In genomic region chr1:174976436-174977107, GRCh38 we compare ENCODE assay signal across 11 cellular contexts. TPM values are rescaled to one million over a fixed set of nuclear protein-coding genes. Genes with fewer than 3 reads are reported as not detected.
DNase-seq lines count a peak whose midpoint lies in the region; ATAC-seq and TF ChIP-seq lines count a peak whose summit lies in the region.
"Had no signal": no experiment of that assay in that cellular context is flagged by ENCODE, and none has a peak within 500 bp of the region (broad histone marks: within the 10 kb centered on the region; RNA-seq: fewer than 3 reads in every experiment).

No MANE protein-coding gene starts in this region.

- H3K27me3 ChIP-seq in GM23338 (ENCODE audit: insufficient read depth) = no peaks in the 10 kb centered on the region
- H3K27me3 ChIP-seq: testis had no signal

- no peak overlapping the region for H3K4me3 Mint-ChIP-seq in GM23338

- peaks cover 83% of the 10 kb centered on the region for H3K36me3 Mint-ChIP-seq in GM23338 (ENCODE audit: low read depth)

- H3K79me2 ChIP-seq in GM23338 (replicated peaks; ENCODE audit: insufficient read depth) = peaks cover 8% of the 10 kb centered on the region; the same call in 1 of the 2 replicates

- no peak for TF ChIP-seq CTCF in RWPE1 (conservative IDR thresholded peaks at IDR 0.05; ENCODE audit: low read depth)
- no peak for TF ChIP-seq CTCF in GM23338 (conservative IDR thresholded peaks at IDR 0.05; ENCODE audit: low read depth in 2 of 2)

- H3K9me3 Mint-ChIP-seq in GM23338 = no peaks in the 10 kb centered on the region

- POLR2A ChIA-PET in RWPE1 (lab: Yijun Ruan, JAX; ENCODE audit: low non-redundant PET) = no interaction called here

- H3K4me2 ChIP-seq in GM23338 = no peak overlapping the region

- no peak overlapping the region for H3K27ac Mint-ChIP-seq in GM23338

- H3K4me3 ChIP-seq in GM23338 = no peak overlapping the region
- H3K4me3 ChIP-seq: testis had no signal

- peaks cover 8% of the 10 kb centered on the region for H4K20me1 ChIP-seq in GM23338 (replicated peaks; ENCODE audit: insufficient read depth)

- no peak overlapping the region for H2AFZ ChIP-seq in GM23338

- CTCF ChIA-PET in RWPE1 (lab: Yijun Ruan, JAX) = interaction anchor here (1.2 kb wide), 1 partner anchor 14 kb away, joined by 4 read pairs; no protein-coding TSS in a partner anchor

- H3K36me3 ChIP-seq in GM23338 (ENCODE audit: insufficient read depth) = peaks cover 75% of the 10 kb centered on the region

- H3F3A ChIP-seq in GM23338 (replicated peaks; ENCODE audit: low read depth) = peaks cover 12% of the 10 kb centered on the region

- H3K9me2 ChIP-seq in GM23338 (ENCODE audit: insufficient read depth) = no peaks in the 10 kb centered on the region

- H3K27me3 Mint-ChIP-seq in GM23338 (ENCODE audit: insufficient read depth, low read depth, poor library complexity) = no peaks in the 10 kb centered on the region

- DNase-seq in activated CD4-positive, CD25-positive, alpha-beta regulatory T cell (lab: John Stamatoyannopoulos, UW) = no peak
- DNase-seq in RWPE1 (ENCODE audit: low spot score) = peak; percentile 68
- peak; percentile 65 for DNase-seq in renal cortical epithelial cell (ENCODE audit: low read depth)
- DNase-seq in KG1 (lab: John Stamatoyannopoulos, UW) = no peak
- DNase-seq in GM23338 (ENCODE audit: low spot score) = no peak
- DNase-seq: NCI-H2029 treated with DMSO at 0.1 percent for 48 hours, testis had no signal

- H3K27ac ChIP-seq in RWPE1 = no peak overlapping the region
- no peak overlapping the region for H3K27ac ChIP-seq in GM23338 (ENCODE audit: low read depth)
- H3K27ac ChIP-seq: 22Rv1, testis had no signal

- H3K4me1 ChIP-seq in GM23338 (ENCODE audit: insufficient read depth) = no peaks in the 10 kb centered on the region
- H3K4me1 ChIP-seq: testis had no signal

- no peaks in the 10 kb centered on the region for H3K4me1 Mint-ChIP-seq in GM23338

- peak; percentile 83 to 85 for ATAC-seq in activated CD4-positive, CD25-positive, alpha-beta regulatory T cell treated with anti-CD3 and anti-CD28 coated beads, Interleukin-2, amount 50 U/mL, for 24 hours
- ATAC-seq in esophagus mucosa (peak; percentile 51), HG03521 (IDR thresholded peaks at IDR 0.05; ENCODE audit: unreplicated experiment) (no peak), GM23338 (no peak)

TF ChIP-seq in GM23338, 12 proteins besides CTCF, POLR2A, EP300 and RAD21 (continues in another document):
- no peak for TF ChIP-seq ZNF114 (CRISPR knock-in tag; IDR thresholded peaks at IDR 0.05)
- no peak for TF ChIP-seq EZH2 (IDR thresholded peaks at IDR 0.05; ENCODE audit: low read depth, unreplicated experiment)
- no peak for TF ChIP-seq JUNB (IDR thresholded peaks at IDR 0.05; ENCODE audit: unreplicated experiment)
- TF ChIP-seq CREB1 (CRISPR knock-in tag; IDR thresholded peaks at IDR 0.05; ENCODE audit: low read depth) = no peak
- TF ChIP-seq STAT1 (IDR thresholded peaks at IDR 0.05; ENCODE audit: unreplicated experiment) = no peak
- TF ChIP-seq ETS1 (IDR thresholded peaks at IDR 0.05) = no peak
- TF ChIP-seq ZNF331 (CRISPR knock-in tag; IDR thresholded peaks at IDR 0.05; ENCODE audit: low read depth) = no peak
- TF ChIP-seq NANOG (IDR thresholded peaks at IDR 0.05; ENCODE audit: borderline replicate concordance) = no peak
- no peak for TF ChIP-seq REST (IDR thresholded peaks at IDR 0.05; ENCODE audit: unreplicated experiment)
- TF ChIP-seq EZH2phosphoT487 (IDR thresholded peaks at IDR 0.05; ENCODE audit: unreplicated experiment) = no peak

RNA-seq across cellular contexts. Expression of gene CACYBP, which starts 23.2 kb away (rescaled TPM):
- total RNA-seq in esophagus mucosa = 52.6 TPM
- total RNA-seq in renal cortical epithelial cell = 118 and 251 TPM in 2 replicates
- 186 and 209 TPM in 2 replicates for total RNA-seq in GM23338 (2014; rRNA removed; shearing (Covaris generic))
- 331 and 453 TPM in 2 replicates for polyA plus RNA-seq in GM23338 (2016; fragmentation: Nextera tagmentation; extraction: Ambion mirVana)

RNA-seq across cellular contexts. Expression of gene MRPS14, which starts 46.7 kb away (rescaled TPM):
- total RNA-seq in esophagus mucosa = 22.5 TPM
- 14.2 and 21.0 TPM in 2 replicates for total RNA-seq in renal cortical epithelial cell
- total RNA-seq in GM23338 (2014; rRNA removed; shearing (Covaris generic)) = 18.5 and 21.7 TPM in 2 replicates
- 75.7 and 77.7 TPM in 2 replicates for polyA plus RNA-seq in GM23338 (2016; fragmentation: Nextera tagmentation; extraction: Ambion mirVana)

Comparison
In these comparisons a context has a peak if more than half of its experiments do, and no peak if none do; other contexts are left out.
1. ATAC-seq: peak in activated CD4-positive, CD25-positive, alpha-beta regulatory T cell treated with anti-CD3 and anti-CD28 coated beads, Interleukin-2, amount 50 U/mL, for 24 hours (2 of 2) and esophagus mucosa (single experiment); none in HG03521 (single experiment) and GM23338 (single experiment).
2. DNase-seq: peak in RWPE1 (single experiment) and renal cortical epithelial cell (single experiment); none in activated CD4-positive, CD25-positive, alpha-beta regulatory T cell (0 of 4), KG1 (single experiment) and GM23338 (single experiment).